In genomic region chr19:1216756-1217155, GRCh38 we compare ENCODE assay signal across 11 cellular contexts. TPM values are rescaled to one million over a fixed set of nuclear protein-coding genes. Genes with fewer than 3 reads are reported as not detected.
DNase-seq lines count a peak whose midpoint lies in the region; ATAC-seq and TF ChIP-seq lines count a peak whose summit lies in the region.
"Had no signal": no experiment of that assay in that cellular context is flagged by ENCODE, and none has a peak within 500 bp of the region (broad histone marks: within the 10 kb centered on the region; RNA-seq: fewer than 3 reads in every experiment).

No MANE protein-coding gene starts in this region.

- ATAC-seq in left ventricle myocardium superior, result no peak
- ATAC-seq: activated CD8-positive, alpha-beta memory T cell treated with anti-CD3 and anti-CD28 coated beads, Interleukin-2, amount 10 ng/mL, durations not matched to agents 7 days and 5 days had no signal

- intact Hi-C loops in left ventricle myocardium superior (cut with micrococcal nuclease) (no loop called here), esophagus muscularis mucosa (cut with DNase I) (no loop called here)

- H3K4me1 Mint-ChIP-seq in T-helper 2 cell treated with Interferon-gamma antibody and Interleukin-4, amounts not matched to agents 5 μg/mL and 100 μg/mL, for 36 hours (ENCODE audit: low read depth), result peaks cover 17% of the 10 kb centered on the region

- DNase-seq in cardiac muscle cell (ENCODE audit: low read depth in 1 of 2, low spot score in 1 of 2) (no peak), left ventricle myocardium superior (no peak), esophagus muscularis mucosa (ENCODE audit: extremely low spot score) (no peak), NCI-H510A (lab: John Stamatoyannopoulos, UW) (no peak)
- no peak for DNase-seq in T-helper 2 cell treated with Interferon-gamma antibody and Interleukin-4, amounts not matched to agents 5 μg/mL and 100 μg/mL, for 36 hours (ENCODE audit: low spot score)
- DNase-seq: activated CD8-positive, alpha-beta memory T cell treated with anti-CD3 and anti-CD28 coated beads, Interleukin-2, amount 10 ng/mL, durations not matched to agents 7 days and 5 days; cortex of kidney; mesendoderm; NCI-H1105 treated with DMSO at 0.1 percent for 48 hours had no signal

- TF ChIP-seq CTCF in cardiac muscle cell (IDR thresholded peaks at IDR 0.05; ENCODE audit: low read depth, low read length) (no peak), esophagus muscularis mucosa (IDR thresholded peaks at IDR 0.05) (no peak)

- H3K27me3 ChIP-seq in cardiac muscle cell, result no peaks in the 10 kb centered on the region
- no peaks in the 10 kb centered on the region for H3K27me3 ChIP-seq in esophagus muscularis mucosa
- H3K27me3 ChIP-seq in stomach smooth muscle (ENCODE audit: control insufficient read depth in 1 of 2, insufficient read depth in 2 of 2, low read length in 2 of 2), result no peaks in the 10 kb centered on the region

- H3K9me3 ChIP-seq in cardiac muscle cell (ENCODE audit: low read depth) (no peaks in the 10 kb centered on the region), esophagus muscularis mucosa (no peaks in the 10 kb centered on the region), stomach smooth muscle (ENCODE audit: control insufficient read depth in 2 of 2, low read length in 2 of 2) (no peaks in the 10 kb centered on the region)

- H3K36me3 Mint-ChIP-seq in T-helper 2 cell treated with Interferon-gamma antibody and Interleukin-4, amounts not matched to agents 5 μg/mL and 100 μg/mL, for 36 hours (ENCODE audit: low read depth), result peaks cover 10% of the 10 kb centered on the region

- H3K9ac ChIP-seq in stomach smooth muscle (ENCODE audit: low read length in 2 of 2), result peak overlapping the region in 1 of 2 donors; percentile 29
- H3K9ac ChIP-seq: parathyroid adenoma had no signal

- H3K27me3 Mint-ChIP-seq in T-helper 2 cell treated with Interferon-gamma antibody and Interleukin-4, amounts not matched to agents 5 μg/mL and 100 μg/mL, for 36 hours (ENCODE audit: low read depth), result no peaks in the 10 kb centered on the region
- H3K27me3 Mint-ChIP-seq: activated CD8-positive, alpha-beta memory T cell treated with anti-CD3 and anti-CD28 coated beads, Interleukin-2, amount 10 ng/mL, durations not matched to agents 7 days and 5 days had no signal

- H3K27ac ChIP-seq in cardiac muscle cell, result peak overlapping the region; percentile 54
- peak overlapping the region; percentile 80 to 85 (median 82) for H3K27ac ChIP-seq in esophagus muscularis mucosa (replicated peaks in 1 of 4)
- peak overlapping the region; percentile 82 for H3K27ac ChIP-seq in stomach smooth muscle (ENCODE audit: low read length)

- H3K4me1 ChIP-seq in cardiac muscle cell (ENCODE audit: low read depth) (peaks cover 35% of the 10 kb centered on the region), esophagus muscularis mucosa (peaks cover 81 to 91% (median 87%) of the 10 kb centered on the region in 4 donors), stomach smooth muscle (ENCODE audit: control insufficient read depth, insufficient read depth, low read length) (peaks cover 69% of the 10 kb centered on the region)

- H3K9me3 Mint-ChIP-seq in T-helper 2 cell treated with Interferon-gamma antibody and Interleukin-4, amounts not matched to agents 5 μg/mL and 100 μg/mL, for 36 hours, result no peaks in the 10 kb centered on the region

- no peak overlapping the region for H3K4me3 Mint-ChIP-seq in T-helper 2 cell treated with Interferon-gamma antibody and Interleukin-4, amounts not matched to agents 5 μg/mL and 100 μg/mL, for 36 hours
- H3K4me3 Mint-ChIP-seq: activated CD8-positive, alpha-beta memory T cell treated with anti-CD3 and anti-CD28 coated beads, Interleukin-2, amount 10 ng/mL, durations not matched to agents 7 days and 5 days had no signal

- TF ChIP-seq POLR2A in esophagus muscularis mucosa (IDR thresholded peaks at IDR 0.05; ENCODE audit: low read depth), result no peak

- H3K27ac Mint-ChIP-seq in T-helper 2 cell treated with Interferon-gamma antibody and Interleukin-4, amounts not matched to agents 5 μg/mL and 100 μg/mL, for 36 hours, result no peak overlapping the region
- H3K27ac Mint-ChIP-seq: activated CD8-positive, alpha-beta memory T cell treated with anti-CD3 and anti-CD28 coated beads, Interleukin-2, amount 10 ng/mL, durations not matched to agents 7 days and 5 days had no signal

- WGBS in esophagus muscularis mucosa, result 81% methylated on average over 12 of the region's 12 CpGs

- TF ChIP-seq EP300 in esophagus muscularis mucosa (IDR thresholded peaks at IDR 0.05), result no peak

- H3K4me3 ChIP-seq in cardiac muscle cell (no peak overlapping the region), esophagus muscularis mucosa (no peak overlapping the region), stomach smooth muscle (ENCODE audit: low read length in 2 of 2) (no peak overlapping the region)

- H3K36me3 ChIP-seq in cardiac muscle cell, result peaks cover 3% of the 10 kb centered on the region
- peaks cover 0 to 34% (median 28%) of the 10 kb centered on the region in 4 donors for H3K36me3 ChIP-seq in esophagus muscularis mucosa
- H3K36me3 ChIP-seq in stomach smooth muscle (ENCODE audit: control insufficient read depth in 2 of 2, insufficient read depth in 2 of 2, low read length in 2 of 2), result peaks cover 9 to 10% of the 10 kb centered on the region in 2 donors

RNA-seq across cellular contexts. Expression of gene STK11, which starts 11.2 kb away (rescaled TPM):
- total RNA-seq in cardiac muscle cell (140 and 180 TPM in 2 replicates), left ventricle myocardium superior (66.2 TPM), esophagus muscularis mucosa (10 to 100 TPM; 52.2 to 95.7 (median 73.2) TPM)
- polyA plus RNA-seq in cardiac muscle cell, result 122 and 154 TPM in 2 replicates

RNA-seq across cellular contexts. Expression of gene CBARP, which starts 21.0 kb away (rescaled TPM):
- total RNA-seq in cardiac muscle cell (21.1 and 29.1 TPM in 2 replicates), left ventricle myocardium superior (1.2 TPM), esophagus muscularis mucosa (1 to 10 TPM in 1 of 4 donors, under 1 TPM in 2, not detected in 1; 0.58 to 1.0 (median 0.99) TPM)
- 22.1 and 30.6 TPM in 2 replicates for polyA plus RNA-seq in cardiac muscle cell

RNA-seq across cellular contexts. Expression of gene ATP5F1D, which starts 24.8 kb away (rescaled TPM):
- total RNA-seq in cardiac muscle cell (188 and 355 TPM in 2 replicates), left ventricle myocardium superior (686 TPM), esophagus muscularis mucosa (100 to 1,000 TPM in 2 of 4 donors, 10 to 100 TPM in 2; 77.5 to 140 (median 109) TPM)
- polyA plus RNA-seq in cardiac muscle cell, result 505 and 638 TPM in 2 replicates

RNA-seq across cellular contexts. Expression of gene MIDN, which starts 31.6 kb away (rescaled TPM):
- total RNA-seq in cardiac muscle cell (45.6 and 89.2 TPM in 2 replicates), left ventricle myocardium superior (59.7 TPM), esophagus muscularis mucosa (10 to 100 TPM; 20.3 to 72.2 (median 31.8) TPM)
- 58.1 and 76.0 TPM in 2 replicates for polyA plus RNA-seq in cardiac muscle cell

RNA-seq across cellular contexts. Expression of gene SBNO2, which starts 42.7 kb away (rescaled TPM):
- total RNA-seq in cardiac muscle cell, result 23.0 and 28.5 TPM in 2 replicates
- polyA plus RNA-seq in cardiac muscle cell, result 6.8 and 11.8 TPM in 2 replicates
- 18.7 TPM for total RNA-seq in left ventricle myocardium superior
- 100 to 1,000 TPM in 1 of 4 donors, 10 to 100 TPM in 3; 16.2 to 141 (median 30.5) TPM for total RNA-seq in esophagus muscularis mucosa

Comparison
In these comparisons a context has a peak if more than half of its experiments do, and no peak if none do; other contexts are left out.
1. RNA of gene CBARP, which starts 21.0 kb away (total RNA-seq): 21.1 to 29.1 TPM in cardiac muscle cell; 1.2 TPM in left ventricle myocardium superior (single experiment) and 0.58 to 1.0 TPM in esophagus muscularis mucosa; every median in the first group is over 10 times any median in the second.
2. Peak in every context shown above with its lines, with median percentiles within 50 percentile points of each other: H3K27ac ChIP-seq.